18 cellular contexts compared by ENCODE assay signal in genomic region chr22:47836957-47837356, GRCh38.
DNase-seq lines count a peak whose midpoint lies in the region; ATAC-seq and TF ChIP-seq lines count a peak whose summit lies in the region.
"Had no signal": no experiment of that assay in that cellular context is flagged by ENCODE, and none has a peak within 500 bp of the region (broad histone marks: within the 10 kb centered on the region; RNA-seq: fewer than 3 reads in every experiment).

No MANE protein-coding gene starts in this region.

- no peak overlapping the region for H3K18ac ChIP-seq in neuronal stem cell (ENCODE audit: low read length)

- ATAC-seq in HG02885 (IDR thresholded peaks at IDR 0.05; ENCODE audit: poor library complexity, unreplicated experiment) (no peak), GM19023 (IDR thresholded peaks at IDR 0.05; ENCODE audit: unreplicated experiment) (no peak)

- H3K36me3 ChIP-seq in SK-N-SH (replicated peaks in 1 of 2; ENCODE audit: control insufficient read depth in 1 of 2, insufficient read depth in 2 of 2, low read length in 1 of 2) = no peaks in the 10 kb centered on the region
- H3K36me3 ChIP-seq in neuronal stem cell (replicated peaks in 1 of 2; ENCODE audit: control insufficient read depth in 2 of 2, insufficient read depth in 2 of 2, low read length in 2 of 2) = no peaks in the 10 kb centered on the region
- H3K36me3 ChIP-seq: neutrophil, right lobe of liver, tibial artery, WERI-Rb-1 had no signal

- H2BK5ac ChIP-seq in neuronal stem cell (ENCODE audit: low read length) = no peak overlapping the region

- no peak overlapping the region for H3K14ac ChIP-seq in neuronal stem cell (ENCODE audit: low read length)

- H3K27me3 ChIP-seq in SK-N-SH (ENCODE audit: insufficient read depth) (no peaks in the 10 kb centered on the region), neuronal stem cell (ENCODE audit: control insufficient read depth in 3 of 3, insufficient read depth in 3 of 3, low read depth in 1 of 3, low read length in 3 of 3) (no peaks in the 10 kb centered on the region)
- H3K27me3 ChIP-seq: neutrophil, tibial artery had no signal

- no peak for TF ChIP-seq EP300 in SK-N-SH (IDR thresholded peaks at IDR 0.05; ENCODE audit: borderline replicate concordance in 1 of 2, low read depth in 1 of 2, low read length in 1 of 2)

- no peaks in the 10 kb centered on the region for H3K79me1 ChIP-seq in neuronal stem cell (ENCODE audit: low read depth, low read length)

- no peak overlapping the region for H2BK15ac ChIP-seq in neuronal stem cell (ENCODE audit: low read length)

- WGBS in SK-N-SH (ENCODE audit: low lambda C conversion rate) = 54% methylated on average over 2 of the region's 2 CpGs
- WGBS in neuronal stem cell (ENCODE audit: extremely low coverage in 2 of 2, insufficient read length in 2 of 2, insufficient replicate concordance in 1 of 2), 2 donors = no CpG with 5 or more reads among the region's 2 CpGs

- H3K9me3 ChIP-seq in SK-N-SH (no peaks in the 10 kb centered on the region), neuronal stem cell (replicated peaks in 1 of 2; ENCODE audit: control insufficient read depth in 2 of 2, insufficient read depth in 1 of 2, low read depth in 1 of 2, low read length in 2 of 2) (peaks cover 0 to 2% of the 10 kb centered on the region in 2 donors)
- H3K9me3 ChIP-seq: neutrophil, right lobe of liver, tibial artery had no signal

- peak; percentile 85 for DNase-seq in A172 (ENCODE audit: low spot score)
- DNase-seq in LNCaP clone FGC (ENCODE audit: low read depth) = peak; percentile 8
- DNase-seq in SK-N-SH = no peak
- peak; percentile 4 for DNase-seq in glomerular visceral epithelial cell (ENCODE audit: extremely low spot score)
- DNase-seq in NCI-H128 (lab: John Stamatoyannopoulos, UW; ENCODE audit: unreplicated experiment) = no peak
- no peak for DNase-seq in neuronal stem cell (ENCODE audit: low spot score)
- DNase-seq: activated CD8-positive, alpha-beta memory T cell treated with anti-CD3 and anti-CD28 coated beads for 24 hours; activated effector memory CD4-positive, alpha-beta T cell treated with Interleukin-2 at 50 U/mL for 16 hours; glutamatergic neuron; IMR-90; islet precursor cell; right lobe of liver; stimulated activated CD4-positive, alpha-beta T cell treated with anti-CD3 and anti-CD28 coated beads, Interleukin-2, amount 100 ng/mL, for 48 hours; tibial artery had no signal

- H3K27ac ChIP-seq in SK-N-SH (ENCODE audit: low read depth in 2 of 2, low read length in 1 of 2) (peak overlapping the region in 1 of 2 experiments; percentile 66; a peak in 1 of 4 replicates), neuronal stem cell (replicated peaks; ENCODE audit: low read length) (no peak overlapping the region)
- H3K27ac ChIP-seq: neutrophil, right lobe of liver, tibial artery, WERI-Rb-1 had no signal

- H2AFZ ChIP-seq in SK-N-SH (ENCODE audit: low read depth) (no peak overlapping the region), neuronal stem cell (ENCODE audit: low read length) (no peak overlapping the region)

- no peaks in the 10 kb centered on the region for H3K9me2 ChIP-seq in SK-N-SH

- POLR2A ChIA-PET in SK-N-SH (lab: Yijun Ruan, JAX) = no interaction called here

- no peak for TF ChIP-seq RAD21 in SK-N-SH (IDR thresholded peaks at IDR 0.05; ENCODE audit: low read length)

- H3K4ac ChIP-seq in neuronal stem cell (ENCODE audit: low read length) = no peak overlapping the region

- no peak overlapping the region for H3K9ac ChIP-seq in SK-N-SH
- H3K9ac ChIP-seq in neuronal stem cell (ENCODE audit: low read depth, low read length, poor library complexity) = no peak overlapping the region

- H3K23ac ChIP-seq in neuronal stem cell (ENCODE audit: low read depth, low read length, poor library complexity) = no peak overlapping the region

- H3K4me1 ChIP-seq in SK-N-SH (ENCODE audit: control insufficient read depth in 1 of 2, insufficient read depth in 2 of 2, low read depth in 1 of 2, low read length in 1 of 2) (no peaks in the 10 kb centered on the region), neuronal stem cell (ENCODE audit: control insufficient read depth in 2 of 2, insufficient read depth in 1 of 2, low read depth in 1 of 2, low read length in 2 of 2) (no peaks in the 10 kb centered on the region)
- H3K4me1 ChIP-seq: right lobe of liver, tibial artery had no signal

- H3K4me3 ChIP-seq in LNCaP clone FGC (ENCODE audit: low read depth, low read length) = no peak overlapping the region
- no peak overlapping the region for H3K4me3 ChIP-seq in SK-N-SH (ENCODE audit: low read depth in 2 of 2, low read length in 1 of 2)
- no peak overlapping the region for H3K4me3 ChIP-seq in neuronal stem cell (ENCODE audit: low read length in 2 of 2)
- H3K4me3 ChIP-seq: right lobe of liver, tibial artery had no signal

- no peak overlapping the region for H4K91ac ChIP-seq in neuronal stem cell (ENCODE audit: low read depth, low read length, poor library complexity)

- CTCF ChIA-PET in SK-N-SH (lab: Yijun Ruan, JAX) = no interaction called here

- H3K79me2 ChIP-seq in SK-N-SH (ENCODE audit: insufficient read depth) = no peaks in the 10 kb centered on the region

- H3K4me2 ChIP-seq in SK-N-SH (no peak overlapping the region), neuronal stem cell (ENCODE audit: insufficient read depth, low read length, poor library complexity, severe bottlenecking) (no peak overlapping the region)

- TF ChIP-seq CTCF in LNCaP clone FGC (IDR thresholded peaks at IDR 0.05; ENCODE audit: control insufficient read depth, extremely low read depth, insufficient read depth) (no peak), SK-N-SH (IDR thresholded peaks at IDR 0.05) (no peak)

- no peak overlapping the region for H2AK5ac ChIP-seq in neuronal stem cell (ENCODE audit: low read depth, low read length)

- no peak overlapping the region for H4K8ac ChIP-seq in neuronal stem cell (ENCODE audit: low read depth, low read length)

- no peaks in the 10 kb centered on the region for H3F3A ChIP-seq in SK-N-SH (replicated peaks; ENCODE audit: insufficient read depth)

- H4K20me1 ChIP-seq in SK-N-SH (ENCODE audit: insufficient read depth) = no peaks in the 10 kb centered on the region

- no peak overlapping the region for H2BK12ac ChIP-seq in neuronal stem cell (ENCODE audit: low read length)

- H2BK120ac ChIP-seq in neuronal stem cell (ENCODE audit: low read depth, low read length) = no peak overlapping the region

TF ChIP-seq in SK-N-SH, 30 proteins besides CTCF, POLR2A, EP300 and RAD21:
- TF ChIP-seq ELF1 (IDR thresholded peaks at IDR 0.05) (no peak), POLR2AphosphoS5 (IDR thresholded peaks at IDR 0.05; ENCODE audit: low read depth, low read length) (no peak), TEAD4 (IDR thresholded peaks at IDR 0.05; ENCODE audit: borderline replicate concordance, insufficient read depth) (0 out of 2 replicates have a peak, but pooled peaks have one; percentile 15), NFIC (IDR thresholded peaks at IDR 0.05; ENCODE audit: borderline replicate concordance) (peak; percentile 49), RXRA (IDR thresholded peaks at IDR 0.05; ENCODE audit: borderline replicate concordance, low read depth) (no peak), TCF12 (IDR thresholded peaks at IDR 0.05) (peak; percentile 31; the same call in 1 of the 2 replicates)
TF ChIP-seq in SK-N-SH: peak in this region for 3.

Comparison
In these comparisons a context has a peak if more than half of its experiments do, and no peak if none do; other contexts are left out.
1. DNase-seq: peak in A172 (single experiment), LNCaP clone FGC (single experiment) and glomerular visceral epithelial cell (single experiment); none in SK-N-SH (single experiment), NCI-H128 (single experiment) and neuronal stem cell (single experiment).